Comparison of ENCODE assay signal across 24 cellular contexts in genomic region chr1:103373991-103374390, GRCh38.
"Had no signal": no experiment of that assay in that cellular context is flagged by ENCODE, and none has a peak within 500 bp of the region (broad histone marks: within the 10 kb centered on the region; RNA-seq: fewer than 3 reads in every experiment).

No MANE protein-coding gene starts in this region.

- H3K27ac Mint-ChIP-seq: activated CD4-positive, alpha-beta T cell treated with anti-CD3 and anti-CD28 coated beads for 36 hours; activated CD8-positive, alpha-beta T cell treated with anti-CD3 and anti-CD28 coated beads for 36 hours; activated naive CD8-positive, alpha-beta T cell treated with anti-CD3 and anti-CD28 coated beads, Interleukin-2, amount 10 ng/mL, durations not matched to agents 7 days and 5 days; T-cell had no signal

- H3K27me3 Mint-ChIP-seq: activated CD8-positive, alpha-beta T cell treated with anti-CD3 and anti-CD28 coated beads for 36 hours; central memory CD8-positive, alpha-beta T cell; T-cell had no signal

- H3K4me2 ChIP-seq: PC-9 had no signal

- H3K36me3 Mint-ChIP-seq: activated naive CD8-positive, alpha-beta T cell treated with anti-CD3 and anti-CD28 coated beads, Interleukin-2, amount 10 ng/mL, durations not matched to agents 7 days and 5 days; T-cell had no signal

- H3K4me3 ChIP-seq: adrenal gland, K562, PC-9, SK-N-MC had no signal

- DNase-seq: activated CD4-positive, alpha-beta T cell treated with anti-CD3 and anti-CD28 coated beads for 36 hours; activated CD8-positive, alpha-beta memory T cell treated with anti-CD3 and anti-CD28 coated beads, Interleukin-2, amount 50 U/mL, for 4 hours; activated CD8-positive, alpha-beta T cell treated with anti-CD3 and anti-CD28 coated beads for 36 hours; activated naive CD4-positive, alpha-beta T cell treated with anti-CD3 and anti-CD28 coated beads, Interleukin-2, amount 50 U/mL, for 16 hours; activated naive CD8-positive, alpha-beta T cell treated with anti-CD3 and anti-CD28 coated beads, Interleukin-2, amount 10 ng/mL, durations not matched to agents 7 days and 5 days; adrenal gland; aorta; Karpas-422; MM.1S; NCI-H1105; NCI-H1436; NCI-H1694 treated with DMSO at 0.1 percent for 48 hours; NCI-H2029 treated with DMSO at 0.1 percent for 48 hours; NCI-H510A treated with DMSO at 0.1 percent for 48 hours; NCI-H69; PC-9; SIG-M5; T-cell; T-helper 2 cell; T1000 had no signal

- H3K36me3 ChIP-seq: adrenal gland had no signal

- H2AFZ ChIP-seq: PC-9 had no signal

- H3K4me3 Mint-ChIP-seq: activated CD4-positive, alpha-beta T cell treated with anti-CD3 and anti-CD28 coated beads for 36 hours; activated CD8-positive, alpha-beta T cell treated with anti-CD3 and anti-CD28 coated beads for 36 hours; activated naive CD8-positive, alpha-beta T cell treated with anti-CD3 and anti-CD28 coated beads, Interleukin-2, amount 10 ng/mL, durations not matched to agents 7 days and 5 days; central memory CD8-positive, alpha-beta T cell; T-cell had no signal

- H3K27me3 ChIP-seq: adrenal gland had no signal

- H3K4me1 ChIP-seq: adrenal gland had no signal

- H3K27ac ChIP-seq: adrenal gland, PC-9, SK-N-MC, VCaP had no signal

- H3K4me1 Mint-ChIP-seq: activated CD4-positive, alpha-beta T cell treated with anti-CD3 and anti-CD28 coated beads for 36 hours; activated naive CD8-positive, alpha-beta T cell treated with anti-CD3 and anti-CD28 coated beads, Interleukin-2, amount 10 ng/mL, durations not matched to agents 7 days and 5 days; central memory CD8-positive, alpha-beta T cell; T-cell had no signal

- ATAC-seq: activated CD4-positive, alpha-beta T cell treated with anti-CD3 and anti-CD28 coated beads for 36 hours; activated CD8-positive, alpha-beta T cell treated with anti-CD3 and anti-CD28 coated beads for 36 hours; K562; T-cell had no signal

- H3K9me3 ChIP-seq: adrenal gland had no signal
